ENCODE assay signal across 18 cellular contexts in the genomic region with DNA sequence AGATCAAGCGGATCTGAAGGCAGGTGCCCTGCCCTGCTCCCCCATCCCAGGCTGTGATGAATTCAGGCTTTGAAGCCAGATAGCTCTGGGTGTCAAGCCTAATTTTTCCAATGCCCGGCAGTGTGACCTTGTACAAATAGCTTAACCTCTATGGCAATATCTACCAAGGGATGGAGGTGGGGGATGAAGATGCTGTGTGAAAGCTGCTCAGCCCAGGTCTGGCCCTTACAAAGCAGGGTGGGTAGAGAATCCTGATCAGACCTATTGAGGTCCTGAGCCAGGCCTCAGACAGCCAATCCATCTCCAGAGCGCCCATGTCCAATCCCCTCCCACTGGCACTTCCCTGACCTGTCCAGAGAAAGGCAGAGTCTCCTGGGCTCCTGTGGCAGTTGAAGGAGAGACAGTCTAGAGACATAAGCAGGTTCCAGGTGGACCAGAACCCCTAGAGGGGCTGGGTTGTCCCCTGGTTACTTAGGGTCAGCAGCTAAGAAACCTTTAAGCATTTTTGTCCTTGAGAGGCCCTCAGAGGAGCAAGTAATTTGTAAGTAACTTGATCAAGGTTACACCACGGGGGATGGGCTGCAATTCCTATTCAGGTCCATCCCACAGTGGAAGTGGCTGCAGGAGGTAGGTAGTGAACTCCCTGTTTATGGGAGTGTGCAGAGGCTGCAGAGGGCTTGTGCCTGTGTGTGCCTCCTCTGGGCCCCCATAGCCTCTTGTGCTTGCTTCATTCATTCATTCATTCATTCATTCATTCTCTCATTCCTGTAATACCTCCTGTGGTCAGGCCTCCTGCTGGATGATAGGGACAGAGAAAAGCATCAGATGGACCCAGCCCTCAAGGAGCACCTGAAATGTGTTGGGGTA. TPM values are rescaled to one million over a fixed set of nuclear protein-coding genes. Genes with fewer than 3 reads are reported as not detected.
A peak's percentile ranks its signal among the peaks of the same experiment; 100 is the strongest.
DNase-seq lines count a peak whose midpoint lies in the region; ATAC-seq and TF ChIP-seq lines count a peak whose summit lies in the region.
"Had no signal": no experiment of that assay in that cellular context is flagged by ENCODE, and none has a peak within 500 bp of the region (broad histone marks: within the 10 kb centered on the region; RNA-seq: fewer than 3 reads in every experiment).

No MANE protein-coding gene starts in this region.

- H3K27ac ChIP-seq in VCaP: peak overlapping the region; percentile 88
- H3K27ac ChIP-seq in transverse colon: peak overlapping the region in 1 of 4 donors; percentile 26

- peaks cover 0 to 6% of the 10 kb centered on the region in 2 donors for H3K4me1 Mint-ChIP-seq in natural killer cell

- no peak for ATAC-seq in left colon
- ATAC-seq in natural killer cell: no peak
- ATAC-seq in HG02759 (IDR thresholded peaks at IDR 0.05; ENCODE audit: unreplicated experiment): no peak
- ATAC-seq: activated CD8-positive, alpha-beta T cell treated with anti-CD3 and anti-CD28 coated beads for 36 hours; activated naive CD4-positive, alpha-beta T cell treated with anti-CD3 and anti-CD28 coated beads, Interleukin-2, amount 50 U/mL, for 72 hours; activated T-cell treated with anti-CD3 and anti-CD28 coated beads, Interleukin-2, amount 50 U/mL, for 4 hours; stimulated activated naive CD8-positive, alpha-beta T cell treated with anti-CD3 and anti-CD28 coated beads, Interleukin-15, amount 100 ng/mL, for 72 hours had no signal

- H3K36me3 ChIP-seq in transverse colon: no peaks in the 10 kb centered on the region

- peaks cover 0 to 12% (median 3%) of the 10 kb centered on the region in 4 donors for H3K4me1 ChIP-seq in transverse colon

- DNase-seq in activated CD4-positive, CD25-positive, alpha-beta regulatory T cell treated with anti-CD3 and anti-CD28 coated beads, Interleukin-2, amount 50 U/mL, for 72 hours: peak; percentile 14
- DNase-seq in activated CD4-positive, CD25-positive, alpha-beta regulatory T cell (lab: John Stamatoyannopoulos, UW): no peak
- DNase-seq in left colon (peak; percentile 5 to 16), transverse colon (peak; percentile 5), natural killer cell (no peak)
- no peak for DNase-seq in activated naive CD4-positive, alpha-beta T cell (lab: John Stamatoyannopoulos, UW)
- DNase-seq: activated CD8-positive, alpha-beta T cell treated with anti-CD3 and anti-CD28 coated beads for 36 hours; activated T-cell treated with anti-CD3 and anti-CD28 coated beads, Interleukin-2, amount 50 U/mL, for 4 hours; DMS 273 treated with DMSO at 0.1 percent for 48 hours; NCI-H187; Right ventricle myocardium superior; stimulated activated CD4-positive, alpha-beta T cell treated with anti-CD3 and anti-CD28 coated beads, Interleukin-4, amount 100 ng/mL, for 1 hour; stimulated activated naive CD8-positive, alpha-beta T cell treated with anti-CD3 and anti-CD28 coated beads, Interleukin-15, amount 100 ng/mL, for 72 hours had no signal

- TF ChIP-seq POLR2A in transverse colon (IDR thresholded peaks at IDR 0.05): no peak

- H3K27me3 ChIP-seq in transverse colon: no peaks in the 10 kb centered on the region

- 33 to 63% methylated on average over 1 to 4 of the region's 4 CpGs for WGBS in transverse colon (ENCODE audit: low coverage in 1 of 2), 2 donors

- H3K27ac Mint-ChIP-seq in natural killer cell: no peak overlapping the region
- H3K27ac Mint-ChIP-seq: activated CD8-positive, alpha-beta T cell treated with anti-CD3 and anti-CD28 coated beads for 36 hours; stimulated activated naive CD8-positive, alpha-beta T cell treated with anti-CD3 and anti-CD28 coated beads, Interleukin-15, amount 100 ng/mL, for 72 hours had no signal

- in situ Hi-C loops in transverse colon (cut with MboI; ENCODE audit: low pct_ligation_motif_present in 1 of 4, low pct_unique_long_range_greater_than_20kb in 1 of 4, low sequenced_read_pairs in 3 of 4): no loop called here

- no peaks in the 10 kb centered on the region for H3K9me3 Mint-ChIP-seq in natural killer cell
- H3K9me3 Mint-ChIP-seq: activated CD8-positive, alpha-beta T cell treated with anti-CD3 and anti-CD28 coated beads for 36 hours; activated naive CD4-positive, alpha-beta T cell treated with anti-CD3 and anti-CD28 coated beads, Interleukin-2, amount 50 U/mL, for 72 hours; activated T-cell treated with anti-CD3 and anti-CD28 coated beads, Interleukin-2, amount 50 U/mL, for 4 hours; stimulated activated naive CD8-positive, alpha-beta T cell treated with anti-CD3 and anti-CD28 coated beads, Interleukin-15, amount 100 ng/mL, for 72 hours had no signal

- H3K4me3 ChIP-seq in transverse colon: no peak overlapping the region
- H3K4me3 ChIP-seq: lung, smooth muscle cell had no signal

- no peaks in the 10 kb centered on the region for H3K36me3 Mint-ChIP-seq in natural killer cell
- H3K36me3 Mint-ChIP-seq: activated naive CD4-positive, alpha-beta T cell treated with anti-CD3 and anti-CD28 coated beads, Interleukin-2, amount 50 U/mL, for 72 hours had no signal

- H3K4me3 Mint-ChIP-seq in natural killer cell: no peak overlapping the region
- H3K4me3 Mint-ChIP-seq: activated CD8-positive, alpha-beta T cell treated with anti-CD3 and anti-CD28 coated beads for 36 hours; activated T-cell treated with anti-CD3 and anti-CD28 coated beads, Interleukin-2, amount 50 U/mL, for 4 hours; stimulated activated naive CD8-positive, alpha-beta T cell treated with anti-CD3 and anti-CD28 coated beads, Interleukin-15, amount 100 ng/mL, for 72 hours had no signal

- no peak for TF ChIP-seq EP300 in transverse colon (IDR thresholded peaks at IDR 0.05; ENCODE audit: low read depth)

- TF ChIP-seq CTCF in VCaP (conservative IDR thresholded peaks at IDR 0.05): no peak
- TF ChIP-seq CTCF in transverse colon (IDR thresholded peaks at IDR 0.05): no peak
- no peak for TF ChIP-seq CTCF in natural killer cell (IDR thresholded peaks at IDR 0.05)

- no peaks in the 10 kb centered on the region for H3K9me3 ChIP-seq in transverse colon

- H3K27me3 Mint-ChIP-seq in natural killer cell (ENCODE audit: low read depth in 2 of 2): peaks cover 0 to 8% of the 10 kb centered on the region in 2 donors
- H3K27me3 Mint-ChIP-seq: activated CD8-positive, alpha-beta T cell treated with anti-CD3 and anti-CD28 coated beads for 36 hours had no signal

- intact Hi-C loops in left colon (cut with DNase I, micrococcal nuclease) (no loop called here), transverse colon (cut with DNase I; ENCODE audit: low total_unique reads) (loop anchor here (5.0 kb wide), 1 partner anchor 251 kb away; no protein-coding TSS in a partner anchor), natural killer cell (cut with micrococcal nuclease) (no loop called here)

RNA-seq across cellular contexts. Expression of gene P2RY2, which starts 10.4 kb away (rescaled TPM):
- total RNA-seq in left colon (10 to 100 TPM; 14.5 to 20.4 TPM), transverse colon (10 to 100 TPM in 3 of 4 donors, 1 to 10 TPM in 1; 8.6 to 21.4 (median 12.6) TPM), natural killer cell (1 to 10 TPM in 1 of 3 donors, under 1 TPM in 2; 0.27 to 1.0 (median 0.90) TPM)
- total RNA-seq: activated CD8-positive, alpha-beta T cell treated with anti-CD3 and anti-CD28 coated beads for 36 hours; activated naive CD4-positive, alpha-beta T cell treated with anti-CD3 and anti-CD28 coated beads, Interleukin-2, amount 50 U/mL, for 72 hours; activated T-cell treated with anti-CD3 and anti-CD28 coated beads, Interleukin-2, amount 50 U/mL, for 4 hours had no signal

RNA-seq across cellular contexts. Expression of gene P2RY6, which starts 43.6 kb away (rescaled TPM):
- total RNA-seq in left colon (1 to 10 TPM; 1.5 to 1.8 TPM), transverse colon (1 to 10 TPM in 3 of 4 donors, not detected in 1; 1.1 to 1.6 (median 1.4) TPM), natural killer cell (under 1 TPM in 2 of 3 donors, not detected in 1; 0.24 to 0.40 TPM)
- total RNA-seq: activated CD8-positive, alpha-beta T cell treated with anti-CD3 and anti-CD28 coated beads for 36 hours; activated naive CD4-positive, alpha-beta T cell treated with anti-CD3 and anti-CD28 coated beads, Interleukin-2, amount 50 U/mL, for 72 hours; activated T-cell treated with anti-CD3 and anti-CD28 coated beads, Interleukin-2, amount 50 U/mL, for 4 hours had no signal

Comparison
In these comparisons a context has a peak if more than half of its experiments do, and no peak if none do; other contexts are left out.
1. DNase-seq: peak in activated CD4-positive, CD25-positive, alpha-beta regulatory T cell treated with anti-CD3 and anti-CD28 coated beads, Interleukin-2, amount 50 U/mL, for 72 hours (single experiment), left colon (2 of 2) and transverse colon (single experiment); none in activated CD4-positive, CD25-positive, alpha-beta regulatory T cell (0 of 4), activated naive CD4-positive, alpha-beta T cell (0 of 4) and natural killer cell (single experiment).
2. RNA of gene P2RY2, which starts 10.4 kb away (total RNA-seq): 14.5 to 20.4 TPM in left colon and 8.6 to 21.4 TPM in transverse colon; 0.27 to 1.0 TPM in natural killer cell; every median in the first group is over 4 times any median in the second.